In the genomic region with DNA sequence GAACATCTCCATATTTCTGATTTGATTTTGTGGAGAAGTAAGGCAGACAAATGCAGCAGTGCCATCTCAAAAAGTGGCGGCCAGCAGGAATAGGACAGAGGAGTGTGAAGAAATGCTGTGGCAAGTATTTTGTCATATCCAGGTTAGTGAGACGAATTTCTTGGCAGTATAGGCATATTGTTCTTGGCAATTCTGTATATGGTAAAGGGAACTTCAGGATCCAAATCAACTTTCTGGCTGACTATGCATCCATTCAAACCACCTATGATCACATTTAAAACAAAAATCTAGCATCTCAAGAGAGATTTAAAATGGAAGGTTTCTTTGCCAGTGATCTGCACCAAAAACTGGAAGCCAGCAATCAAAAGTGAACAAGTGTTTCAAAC, we compare ENCODE assay signal across 16 cellular contexts.
A peak's percentile ranks its signal among the peaks of the same experiment; 100 is the strongest.
DNase-seq lines count a peak whose midpoint lies in the region; ATAC-seq, FAIRE-seq and TF ChIP-seq lines count a peak whose summit lies in the region.
"Had no signal": no experiment of that assay in that cellular context is flagged by ENCODE, and none has a peak within 500 bp of the region (broad histone marks: within the 10 kb centered on the region; RNA-seq: fewer than 3 reads in every experiment).

No MANE protein-coding gene starts in this region.

- H2AFZ ChIP-seq in fibroblast of lung (ENCODE audit: low read length), result no peak overlapping the region
- no peak overlapping the region for H2AFZ ChIP-seq in osteoblast (ENCODE audit: low read length)

- H3K9me3 ChIP-seq in A549 (peaks cover 38% of the 10 kb centered on the region), SJSA1 (replicated peaks) (no peaks in the 10 kb centered on the region), fibroblast of lung (ENCODE audit: control insufficient read depth, insufficient read depth, low read depth, low read length) (no peaks in the 10 kb centered on the region), osteoblast (ENCODE audit: low read depth, low read length) (no peaks in the 10 kb centered on the region)

- H3K79me2 ChIP-seq in fibroblast of lung (ENCODE audit: control insufficient read depth, insufficient read depth, low read length) (no peaks in the 10 kb centered on the region), osteoblast (ENCODE audit: insufficient read depth, low read length) (no peaks in the 10 kb centered on the region)

- TF ChIP-seq CTCF in A549 (IDR thresholded peaks at IDR 0.05), result no peak
- no peak for TF ChIP-seq CTCF in fibroblast of lung (conservative IDR thresholded peaks at IDR 0.05 in 1 of 2, IDR thresholded peaks at IDR 0.05 in 1 of 2; ENCODE audit: low read depth in 1 of 2, low read length in 2 of 2)
- no peak for TF ChIP-seq CTCF in osteoblast (IDR thresholded peaks at IDR 0.05; ENCODE audit: extremely low read depth, low read depth, low read length)

- peak; percentile 39 for FAIRE-seq in A549 (lab: Jason Lieb, UNC)
- FAIRE-seq: HTR-8/SVneo had no signal

- H3K4me3 ChIP-seq in A549 (no peak overlapping the region), SJSA1 (no peak overlapping the region), fibroblast of lung (replicated peaks in 1 of 4; ENCODE audit: control extremely low read depth in 1 of 4, insufficient read depth in 1 of 4, low read depth in 3 of 4, low read length in 4 of 4) (no peak overlapping the region), osteoblast (ENCODE audit: insufficient read depth, low read length) (no peak overlapping the region)

- no peak for TF ChIP-seq EP300 in A549 (IDR thresholded peaks at IDR 0.05)

- ATAC-seq in A549, result peak; percentile 32 to 48; a peak in 5 of 6 replicates

- H4K20me1 ChIP-seq in fibroblast of lung (ENCODE audit: control insufficient read depth, extremely low read depth, insufficient read depth, low read length), result no peaks in the 10 kb centered on the region
- no peaks in the 10 kb centered on the region for H4K20me1 ChIP-seq in osteoblast (ENCODE audit: insufficient read depth, low read length)

- no peak for TF ChIP-seq POLR2A in A549 (IDR thresholded peaks at IDR 0.05; ENCODE audit: low read length)

- peaks cover 32% of the 10 kb centered on the region for H3K4me1 ChIP-seq in A549
- H3K4me1 ChIP-seq in SJSA1 (replicated peaks), result peaks cover 24% of the 10 kb centered on the region
- H3K4me1 ChIP-seq in fibroblast of lung (ENCODE audit: control insufficient read depth, extremely low read depth, insufficient read depth, low read length), result peaks cover 13% of the 10 kb centered on the region
- H3K4me1 ChIP-seq in osteoblast (ENCODE audit: insufficient read depth, low read length), result peaks cover 27% of the 10 kb centered on the region

- no peak overlapping the region for H3K9ac ChIP-seq in fibroblast of lung (ENCODE audit: insufficient read depth, low read length)

- CTCF ChIA-PET in A549 (lab: Yijun Ruan, JAX), result interaction anchor here (0.5 to 2.0 kb wide), 3 partner anchors 21 to 1040 kb away, joined by 3 to 5 read pairs (median 4); no protein-coding TSS in a partner anchor

- no peaks in the 10 kb centered on the region for H3K27me3 ChIP-seq in SJSA1 (replicated peaks)
- H3K27me3 ChIP-seq in fibroblast of lung (ENCODE audit: control insufficient read depth, insufficient read depth, low read length), result no peaks in the 10 kb centered on the region
- H3K27me3 ChIP-seq in osteoblast (ENCODE audit: insufficient read depth, low read length), result no peaks in the 10 kb centered on the region

- no peak for TF ChIP-seq RAD21 in A549 (conservative IDR thresholded peaks at IDR 0.05 in 1 of 2, IDR thresholded peaks at IDR 0.05 in 1 of 2)

- H3K27ac ChIP-seq in A549, result peak overlapping the region; percentile 89 to 90
- peak overlapping the region; percentile 83; the same call in 1 of the 2 replicates for H3K27ac ChIP-seq in SJSA1
- H3K27ac ChIP-seq in fibroblast of lung (ENCODE audit: insufficient read depth, low read length), result peak overlapping the region; percentile 83
- peak overlapping the region; percentile 95 for H3K27ac ChIP-seq in osteoblast (ENCODE audit: low read depth, low read length)
- H3K27ac ChIP-seq: C4-2B, RWPE1 had no signal

- 25% methylated on average over 2 of the region's 2 CpGs for WGBS in A549 (ENCODE audit: missing lambda C conversion rate)

- DNase-seq in A549 (ENCODE audit: low read depth in 1 of 2, low spot score in 1 of 2) (no peak), SJSA1 (ENCODE audit: low read depth in 1 of 2, low spot score in 2 of 2) (no peak), fibroblast of lung (ENCODE audit: low read depth in 2 of 2) (peak; percentile 42 to 54), osteoblast (ENCODE audit: insufficient read length, low spot score, missing footprints) (no peak), NCI-H2107 treated with DMSO at 0.1 percent for 48 hours (lab: John Stamatoyannopoulos, UW; ENCODE audit: unreplicated experiment) (no peak), NCI-H524 treated with DMSO at 0.1 percent for 48 hours (lab: John Stamatoyannopoulos, UW) (no peak), HK-2 (ENCODE audit: unreplicated experiment) (no peak)
- DNase-seq in stimulated activated CD4-positive, alpha-beta T cell treated with anti-CD3 and anti-CD28 coated beads, Interleukin-4, amount 100 ng/mL, for 24 hours, result no peak
- DNase-seq: 8988T, NCI-H1436 treated with DMSO at 0.1 percent for 48 hours, NCI-H2081, NCI-H526, OCI-M1 had no signal

- H3K4me2 ChIP-seq in A549 (peak overlapping the region; percentile 73), fibroblast of lung (ENCODE audit: extremely low read depth, insufficient read depth, low read length) (peak overlapping the region; percentile 21), osteoblast (ENCODE audit: insufficient read depth, low read length) (peak overlapping the region; percentile 71)

- H3K36me3 ChIP-seq in SJSA1 (no peaks in the 10 kb centered on the region), fibroblast of lung (ENCODE audit: control insufficient read depth, insufficient read depth, low read length) (no peaks in the 10 kb centered on the region), osteoblast (ENCODE audit: insufficient read depth, low read length) (no peaks in the 10 kb centered on the region)

- POLR2A ChIA-PET in A549 (lab: Yijun Ruan, JAX), result no interaction called here

TF ChIP-seq in A549, 52 proteins besides CTCF, POLR2A, EP300 and RAD21:
- peak; percentile 85; the same call in 1 of the 2 replicates for TF ChIP-seq TFCP2L1 (CRISPR knock-in tag; IDR thresholded peaks at IDR 0.05)
- peak; percentile 37; the same call in 1 of the 2 replicates for TF ChIP-seq HOXB13 (CRISPR knock-in tag; IDR thresholded peaks at IDR 0.05; ENCODE audit: low read depth)
- no peak for TF ChIP-seq FOSL2 (IDR thresholded peaks at IDR 0.05)
- TF ChIP-seq FOSL2 (CRISPR knock-in tag; IDR thresholded peaks at IDR 0.05), result no peak
- TF ChIP-seq HOXB5 (CRISPR knock-in tag; IDR thresholded peaks at IDR 0.05), result 0 out of 2 replicates have a peak, but pooled peaks have one; percentile 78
- no peak for TF ChIP-seq PHF8 (IDR thresholded peaks at IDR 0.05; ENCODE audit: borderline replicate concordance, low read depth)
- no peak for TF ChIP-seq FOXS1 (CRISPR knock-in tag; IDR thresholded peaks at IDR 0.05)
- TF ChIP-seq HOXA7 (CRISPR knock-in tag; IDR thresholded peaks at IDR 0.05), result peak; percentile 38; the same call in 1 of the 2 replicates
- TF ChIP-seq MAFK (IDR thresholded peaks at IDR 0.05; ENCODE audit: partially characterized antibody), result peak; percentile 27
- TF ChIP-seq, protein P1, sequence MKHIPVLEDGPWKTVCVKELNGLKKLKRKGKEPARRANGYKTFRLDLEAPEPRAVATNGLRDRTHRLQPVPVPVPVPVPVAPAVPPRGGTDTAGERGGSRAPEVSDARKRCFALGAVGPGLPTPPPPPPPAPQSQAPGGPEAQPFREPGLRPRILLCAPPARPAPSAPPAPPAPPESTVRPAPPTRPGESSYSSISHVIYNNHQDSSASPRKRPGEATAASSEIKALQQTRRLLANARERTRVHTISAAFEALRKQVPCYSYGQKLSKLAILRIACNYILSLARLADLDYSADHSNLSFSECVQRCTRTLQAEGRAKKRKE (CRISPR knock-in tag; IDR thresholded peaks at IDR 0.05; ENCODE audit: low read depth), result 0 out of 2 replicates have a peak, but pooled peaks have one; percentile 16
TF ChIP-seq in A549: peak in this region for 6.

Comparison
In these comparisons a context has a peak if more than half of its experiments do, and no peak if none do; other contexts are left out.
1. DNase-seq: peak in fibroblast of lung (2 of 2); none in A549 (0 of 2), SJSA1 (0 of 2), osteoblast (single experiment), NCI-H2107 treated with DMSO at 0.1 percent for 48 hours (single experiment), NCI-H524 treated with DMSO at 0.1 percent for 48 hours (single experiment), stimulated activated CD4-positive, alpha-beta T cell treated with anti-CD3 and anti-CD28 coated beads, Interleukin-4, amount 100 ng/mL, for 24 hours (single experiment) and HK-2 (single experiment).
2. H3K4me2 ChIP-seq: peak in every context shown above with its lines; median percentile 73 in A549; 71 in osteoblast; 21 in fibroblast of lung.
3. Peak in every context shown above with its lines, with median percentiles within 50 percentile points of each other: H3K27ac ChIP-seq.